ENCODE assay signal across 1 cellular context in genomic region chrX:53583571-53583970, GRCh38.
TF ChIP-seq lines count a peak whose summit lies in the region.

No MANE protein-coding gene starts in this region.

TF ChIP-seq in IMR-90, 13 proteins besides CTCF, POLR2A, EP300 and RAD21 (continued from another document):
- no peak for TF ChIP-seq USF2 (IDR thresholded peaks at IDR 0.05; ENCODE audit: low read depth, low read length)
- no peak for TF ChIP-seq RCOR1 (IDR thresholded peaks at IDR 0.05; ENCODE audit: insufficient replicate concordance, low read length)
- no peak for TF ChIP-seq MAZ (IDR thresholded peaks at IDR 0.05; ENCODE audit: borderline replicate concordance, low read depth, low read length)
- TF ChIP-seq SMC3 (IDR thresholded peaks at IDR 0.05; ENCODE audit: low read depth, low read length), result no peak
- TF ChIP-seq ELK1 (IDR thresholded peaks at IDR 0.05; ENCODE audit: borderline replicate concordance, low read depth, low read length), result no peak
